ENCODE assay signal across 17 cellular contexts in genomic region chr3:184532940-184533732, GRCh38. TPM values are rescaled to one million over a fixed set of nuclear protein-coding genes. Genes with fewer than 3 reads are reported as not detected.
DNase-seq lines count a peak whose midpoint lies in the region; ATAC-seq and TF ChIP-seq lines count a peak whose summit lies in the region.
"Had no signal": no experiment of that assay in that cellular context is flagged by ENCODE, and none has a peak within 500 bp of the region (broad histone marks: within the 10 kb centered on the region; RNA-seq: fewer than 3 reads in every experiment).

No MANE protein-coding gene starts in this region.

- H3K4me1 Mint-ChIP-seq in nephron = peaks cover 17% of the 10 kb centered on the region
- H3K4me1 Mint-ChIP-seq: CD4-positive, CD25-positive, alpha-beta regulatory T cell had no signal

- H3K27ac ChIP-seq in colonic mucosa = no peak overlapping the region

- no peaks in the 10 kb centered on the region for H3K27me3 ChIP-seq in colonic mucosa

- H3K4me3 Mint-ChIP-seq in nephron = peak overlapping the region in 1 of 3 experiments; percentile 31
- H3K4me3 Mint-ChIP-seq: CD4-positive, CD25-positive, alpha-beta regulatory T cell had no signal

- H3K36me3 Mint-ChIP-seq in nephron (ENCODE audit: low read depth) = no peaks in the 10 kb centered on the region
- H3K36me3 Mint-ChIP-seq: CD4-positive, CD25-positive, alpha-beta regulatory T cell had no signal

- no peak overlapping the region for H3K9ac ChIP-seq in colonic mucosa (ENCODE audit: low read depth in 2 of 2, low read length in 2 of 2)

- no peak overlapping the region for H3K4me3 ChIP-seq in colonic mucosa

- H3K27ac Mint-ChIP-seq in nephron = peak overlapping the region; percentile 13 to 49 (median 26)
- H3K27ac Mint-ChIP-seq: CD4-positive, CD25-positive, alpha-beta regulatory T cell had no signal

- intact Hi-C loops in colonic mucosa (cut with DNase I) = no loop called here

- DNase-seq in activated CD8-positive, alpha-beta memory T cell treated with anti-CD3 and anti-CD28 coated beads for 24 hours = peak; percentile 19
- no peak for DNase-seq in activated CD8-positive, alpha-beta memory T cell treated with anti-CD3 and anti-CD28 coated beads, Interleukin-2, amount 50 U/mL, for 4 hours
- DNase-seq in colonic mucosa (peak; percentile 9), NCI-H187 treated with DMSO at 0.1 percent for 48 hours (lab: John Stamatoyannopoulos, UW) (no peak)
- DNase-seq: 8988T; BE2C; Caco-2; CD4-positive, CD25-positive, alpha-beta regulatory T cell; HCEC 1CT; MM.1S; NCI-H1092 treated with DMSO at 0.1 percent for 48 hours; SHP77 had no signal

- no peaks in the 10 kb centered on the region for H3K9me3 Mint-ChIP-seq in nephron
- H3K9me3 Mint-ChIP-seq: CD4-positive, CD25-positive, alpha-beta regulatory T cell had no signal

- H3K27me3 Mint-ChIP-seq in nephron (ENCODE audit: low read depth) = peaks cover 66% of the 10 kb centered on the region

- H3K9me3 ChIP-seq in colonic mucosa = no peaks in the 10 kb centered on the region
- H3K9me3 ChIP-seq: BE2C, Caco-2 had no signal

- no peak for ATAC-seq in GM18909 (IDR thresholded peaks at IDR 0.05; ENCODE audit: poor library complexity, unreplicated experiment)
- no peak for ATAC-seq in HG03439 (IDR thresholded peaks at IDR 0.05; ENCODE audit: unreplicated experiment)
- ATAC-seq in GM19324 (IDR thresholded peaks at IDR 0.05; ENCODE audit: low FRiP score, unreplicated experiment) = no peak

- H3K36me3 ChIP-seq in colonic mucosa = no peaks in the 10 kb centered on the region
- H3K36me3 ChIP-seq: BE2C had no signal

- no peaks in the 10 kb centered on the region for H3K4me1 ChIP-seq in colonic mucosa
- H3K4me1 ChIP-seq: BE2C, Caco-2 had no signal

- TF ChIP-seq CTCF in colonic mucosa (IDR thresholded peaks at IDR 0.05) (no peak), nephron (IDR thresholded peaks at IDR 0.05; ENCODE audit: unreplicated experiment in 3 of 3) (no peak)

RNA-seq across cellular contexts. Expression of gene EPHB3, which starts 28.4 kb away (rescaled TPM):
- total RNA-seq in colonic mucosa = 10 to 100 TPM; 40.1 to 64.2 TPM
- total RNA-seq: CD4-positive, CD25-positive, alpha-beta regulatory T cell; NCI-H460 had no signal

Comparison
In these comparisons a context has a peak if more than half of its experiments do, and no peak if none do; other contexts are left out.
1. DNase-seq: peak in activated CD8-positive, alpha-beta memory T cell treated with anti-CD3 and anti-CD28 coated beads for 24 hours (single experiment) and colonic mucosa (single experiment); none in activated CD8-positive, alpha-beta memory T cell treated with anti-CD3 and anti-CD28 coated beads, Interleukin-2, amount 50 U/mL, for 4 hours (single experiment) and NCI-H187 treated with DMSO at 0.1 percent for 48 hours (single experiment).